In the genomic region with DNA sequence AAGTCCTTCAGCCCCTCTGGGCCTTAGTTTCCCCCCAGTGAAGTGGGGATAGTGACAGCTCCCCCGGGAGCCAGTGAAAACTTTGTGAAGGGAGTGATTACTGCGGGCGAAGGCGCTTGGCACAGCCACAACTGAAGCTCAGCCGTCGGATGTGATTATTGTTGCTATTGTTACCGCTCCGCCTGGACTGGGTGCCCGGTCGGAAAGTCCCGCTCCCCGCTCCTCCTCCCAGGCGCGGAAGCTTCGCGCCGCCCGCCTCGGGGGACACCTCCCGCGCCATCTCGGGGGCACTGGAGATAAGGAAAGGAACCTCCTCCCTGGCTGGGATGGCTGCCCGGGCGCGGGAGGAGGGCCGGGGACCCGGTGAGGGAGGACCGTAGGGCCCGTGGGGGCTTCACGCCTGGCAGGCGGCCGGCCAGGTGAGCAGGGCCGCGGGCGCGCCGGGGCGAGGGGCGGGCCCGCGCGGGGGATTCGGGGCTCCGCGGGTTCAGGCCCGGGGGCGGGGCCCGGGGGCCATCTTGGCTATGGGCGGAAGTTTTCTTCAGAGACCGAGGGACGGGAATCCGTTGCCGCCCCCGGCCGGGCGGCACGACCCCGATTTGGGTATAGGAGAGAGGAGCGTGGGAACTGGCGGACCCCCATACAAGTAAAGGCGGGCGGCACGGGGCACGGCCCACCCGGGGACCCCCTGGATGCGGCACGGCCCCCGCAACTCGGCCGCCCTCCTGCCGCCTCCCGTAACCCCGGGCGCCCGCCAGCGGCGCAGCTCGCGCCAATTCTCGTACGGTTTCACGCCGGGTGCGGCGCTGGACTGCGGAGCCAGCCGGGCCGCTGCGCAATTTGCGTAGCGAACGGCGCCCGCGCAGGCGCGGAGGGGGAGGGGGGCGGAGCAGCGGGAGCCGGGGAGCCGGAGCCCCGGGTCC, we compare ENCODE assay signal across 8 cellular contexts. TPM values are rescaled to one million over a fixed set of nuclear protein-coding genes. Genes with fewer than 3 reads are reported as not detected.
DNase-seq lines count a peak whose midpoint lies in the region; ATAC-seq and TF ChIP-seq lines count a peak whose summit lies in the region.

A gene with protein sequence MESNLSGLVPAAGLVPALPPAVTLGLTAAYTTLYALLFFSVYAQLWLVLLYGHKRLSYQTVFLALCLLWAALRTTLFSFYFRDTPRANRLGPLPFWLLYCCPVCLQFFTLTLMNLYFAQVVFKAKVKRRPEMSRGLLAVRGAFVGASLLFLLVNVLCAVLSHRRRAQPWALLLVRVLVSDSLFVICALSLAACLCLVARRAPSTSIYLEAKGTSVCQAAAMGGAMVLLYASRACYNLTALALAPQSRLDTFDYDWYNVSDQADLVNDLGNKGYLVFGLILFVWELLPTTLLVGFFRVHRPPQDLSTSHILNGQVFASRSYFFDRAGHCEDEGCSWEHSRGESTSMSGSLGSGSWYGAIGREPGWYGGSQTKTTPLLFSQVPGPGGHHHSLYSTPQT (plus strand): TSS at position 887 of the 923 bp plus-strand sequence. CDS start 677 bp downstream, outside the sequence.

- H3K27ac Mint-ChIP-seq in activated T-helper 17 cell treated with anti-CD3 and anti-CD28 coated beads, Interleukin-2, amount 50 U/mL, for 72 hours = peak within 1 kb of the TSS; percentile 90
- H3K27ac Mint-ChIP-seq in naive thymus-derived CD8-positive, alpha-beta T cell = peak within 1 kb of the TSS; percentile 74 to 99 (median 97)

- H3K79me2 ChIP-seq in fibroblast of lung (ENCODE audit: control insufficient read depth, insufficient read depth, low read length) = peaks cover 4% of the 10 kb centered on the region

- H3K36me3 ChIP-seq in fibroblast of lung (ENCODE audit: control insufficient read depth, insufficient read depth, low read length) = peaks cover 3% of the 10 kb centered on the region

- H3K9ac ChIP-seq in fibroblast of lung (ENCODE audit: insufficient read depth, low read length) = peak within 1 kb of the TSS; percentile 85

- H3K9me3 ChIP-seq in fibroblast of lung (ENCODE audit: control insufficient read depth, insufficient read depth, low read depth, low read length) = no peaks in the 10 kb centered on the region

- H3K9me3 Mint-ChIP-seq in activated T-helper 17 cell treated with anti-CD3 and anti-CD28 coated beads, Interleukin-2, amount 50 U/mL, for 72 hours = no peaks in the 10 kb centered on the region
- no peaks in the 10 kb centered on the region for H3K9me3 Mint-ChIP-seq in naive thymus-derived CD8-positive, alpha-beta T cell

- H2AFZ ChIP-seq in fibroblast of lung (ENCODE audit: low read length) = peak within 1 kb of the TSS; percentile 77

- H3K36me3 Mint-ChIP-seq in activated T-helper 17 cell treated with anti-CD3 and anti-CD28 coated beads, Interleukin-2, amount 50 U/mL, for 72 hours (ENCODE audit: low read depth) = peaks cover 19% of the 10 kb centered on the region
- H3K36me3 Mint-ChIP-seq in naive thymus-derived CD8-positive, alpha-beta T cell = peaks cover 0 to 9% (median 2%) of the 10 kb centered on the region in 3 donors

- H3K4me1 Mint-ChIP-seq in activated T-helper 17 cell treated with anti-CD3 and anti-CD28 coated beads, Interleukin-2, amount 50 U/mL, for 72 hours = peaks cover 10% of the 10 kb centered on the region
- H3K4me1 Mint-ChIP-seq in naive thymus-derived CD8-positive, alpha-beta T cell = peaks cover 8 to 29% (median 21%) of the 10 kb centered on the region in 4 donors

- no peaks in the 10 kb centered on the region for H3K27me3 ChIP-seq in fibroblast of lung (ENCODE audit: control insufficient read depth, insufficient read depth, low read length)

- peak within 1 kb of the TSS; percentile 80 for H3K4me3 Mint-ChIP-seq in activated T-helper 17 cell treated with anti-CD3 and anti-CD28 coated beads, Interleukin-2, amount 50 U/mL, for 72 hours
- peak within 1 kb of the TSS; percentile 85 to 94 (median 90) for H3K4me3 Mint-ChIP-seq in naive thymus-derived CD8-positive, alpha-beta T cell

- H3K4me3 ChIP-seq in fibroblast of lung (replicated peaks in 1 of 4; ENCODE audit: control extremely low read depth in 1 of 4, insufficient read depth in 1 of 4, low read depth in 3 of 4, low read length in 4 of 4) = peak within 1 kb of the TSS; percentile 66 to 85 (median 76)

- DNase-seq in DMS153 (lab: John Stamatoyannopoulos, UW) (peak; percentile 26), HuH-7.5 (ENCODE audit: low spot score) (peak; percentile 82), RKO (ENCODE audit: low spot score) (peak; percentile 63), fibroblast of lung (ENCODE audit: low read depth in 2 of 2) (peak; percentile 61 to 63)
- peak; percentile 86 to 100 (median 92) for DNase-seq in naive thymus-derived CD8-positive, alpha-beta T cell
- peak; percentile 85 for DNase-seq in stimulated activated naive CD4-positive, alpha-beta T cell treated with Interleukin-2 at 50 U/mL for 16 hours (lab: John Stamatoyannopoulos, UW)

- peak within 1 kb of the TSS; percentile 98 for H3K4me2 ChIP-seq in fibroblast of lung (ENCODE audit: extremely low read depth, insufficient read depth, low read length)

- peak within 1 kb of the TSS; percentile 85 for H3K27ac ChIP-seq in fibroblast of lung (ENCODE audit: insufficient read depth, low read length)

- H3K4me1 ChIP-seq in fibroblast of lung (ENCODE audit: control insufficient read depth, extremely low read depth, insufficient read depth, low read length) = peaks cover 7% of the 10 kb centered on the region

- ATAC-seq in GM21528 (IDR thresholded peaks at IDR 0.05; ENCODE audit: low FRiP score, unreplicated experiment) = peak; percentile 57
- peak; percentile 68 for ATAC-seq in activated T-helper 17 cell treated with anti-CD3 and anti-CD28 coated beads, Interleukin-2, amount 50 U/mL, for 72 hours (replicated peaks)
- ATAC-seq in naive thymus-derived CD8-positive, alpha-beta T cell = peak; percentile 72 to 79

- no peaks in the 10 kb centered on the region for H3K27me3 Mint-ChIP-seq in activated T-helper 17 cell treated with anti-CD3 and anti-CD28 coated beads, Interleukin-2, amount 50 U/mL, for 72 hours
- peaks cover 0 to under 1% (median 0%) of the 10 kb centered on the region in 5 donors for H3K27me3 Mint-ChIP-seq in naive thymus-derived CD8-positive, alpha-beta T cell

- no peaks in the 10 kb centered on the region for H4K20me1 ChIP-seq in fibroblast of lung (ENCODE audit: control insufficient read depth, extremely low read depth, insufficient read depth, low read length)

- TF ChIP-seq CTCF in fibroblast of lung (conservative IDR thresholded peaks at IDR 0.05 in 1 of 2, IDR thresholded peaks at IDR 0.05 in 1 of 2; ENCODE audit: low read depth in 1 of 2, low read length in 2 of 2) = no peak

- POLR2A ChIA-PET in naive thymus-derived CD8-positive, alpha-beta T cell (lab: Charles Lee) = interaction anchor here (0.5 to 9.9 kb wide), 18 partner anchors 10 to 494 kb away, joined by 3 to 140 read pairs (median 6); a partner anchor contains a TSS

RNA-seq across cellular contexts. Expression of the gene that starts here (rescaled TPM):
- 10 to 100 TPM; 40.6 to 41.4 TPM for total RNA-seq in activated T-helper 17 cell treated with anti-CD3 and anti-CD28 coated beads, Interleukin-2, amount 50 U/mL, for 72 hours
- total RNA-seq in fibroblast of lung = 8.2 and 10.9 TPM in 2 replicates
- polyA plus RNA-seq in fibroblast of lung = 10.7 and 11.6 TPM in 2 replicates
- polyA plus RNA-seq in fibroblast of lung (2012) = 28.4 and 30.0 TPM in 2 replicates
- polyA minus RNA-seq in fibroblast of lung (ENCODE audit: low replicate concordance) = 96.4 and 99.0 TPM in 2 replicates
- total RNA-seq in naive thymus-derived CD8-positive, alpha-beta T cell = 10 to 100 TPM; 33.0 to 33.3 TPM
- 1 to 10 TPM; 4.8 to 6.9 (median 6.4) TPM for polyA plus RNA-seq in naive thymus-derived CD8-positive, alpha-beta T cell

Comparison
In these comparisons a context has a peak if more than half of its experiments do, and no peak if none do; other contexts are left out.
1. Peak in every context shown above with its lines: DNase-seq, ATAC-seq, H3K4me3 ChIP-seq and H3K27ac ChIP-seq.
2. DNase-seq: peak in every context shown above with its lines; median percentile 92 in naive thymus-derived CD8-positive, alpha-beta T cell; 85 in stimulated activated naive CD4-positive, alpha-beta T cell treated with Interleukin-2 at 50 U/mL for 16 hours; 82 in HuH-7.5; 63 in RKO; 62 in fibroblast of lung; 26 in DMS153.